22 cellular contexts compared by ENCODE assay signal in the genomic region with DNA sequence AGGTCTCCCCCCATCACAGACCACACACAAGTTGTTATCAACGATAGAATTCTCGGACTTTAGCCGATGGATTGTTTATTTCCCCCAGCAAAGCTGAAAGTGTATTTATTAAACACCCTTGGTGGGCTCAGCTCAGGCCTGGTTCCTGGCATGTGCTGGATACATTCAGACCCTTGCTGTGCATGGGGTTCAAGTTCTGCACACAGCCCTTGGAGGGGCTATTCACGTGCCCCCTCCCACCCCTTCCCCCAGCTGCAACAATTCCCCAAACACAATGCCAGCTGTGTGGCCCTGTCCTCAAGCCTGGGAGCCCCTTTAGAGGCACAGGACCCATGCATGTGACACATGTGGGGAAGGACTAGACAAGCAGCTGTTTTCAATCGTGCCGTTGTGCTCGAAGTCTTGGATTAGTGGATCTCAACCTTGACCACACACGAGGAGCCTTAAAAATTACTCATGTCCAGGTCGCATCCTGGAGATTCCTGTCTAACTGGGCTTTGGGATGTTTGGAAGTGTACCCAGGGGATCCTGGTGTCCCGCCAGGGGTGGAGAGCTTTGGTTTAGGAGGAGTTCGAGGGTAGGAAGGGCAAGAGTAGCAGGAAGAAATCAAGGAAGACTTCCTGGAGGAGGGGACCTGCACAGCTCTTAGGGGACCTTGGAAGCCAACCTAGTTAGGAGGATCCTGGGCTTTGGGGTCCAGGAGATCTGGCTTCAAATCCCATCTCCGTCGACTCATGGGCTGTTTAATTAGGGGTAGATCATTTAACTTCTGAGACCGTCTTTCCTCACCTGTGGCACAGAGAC.
DNase-seq lines count a peak whose midpoint lies in the region; ATAC-seq, FAIRE-seq and TF ChIP-seq lines count a peak whose summit lies in the region.
"Had no signal": no experiment of that assay in that cellular context is flagged by ENCODE, and none has a peak within 500 bp of the region (broad histone marks: within the 10 kb centered on the region; RNA-seq: fewer than 3 reads in every experiment).

No MANE protein-coding gene starts in this region.

- H3K9me3 ChIP-seq in A549: no peaks in the 10 kb centered on the region
- H3K9me3 ChIP-seq in SJSA1 (replicated peaks): no peaks in the 10 kb centered on the region
- H3K9me3 ChIP-seq in endothelial cell of umbilical vein (replicated peaks; ENCODE audit: control insufficient read depth, insufficient read depth, low read length): no peaks in the 10 kb centered on the region
- no peaks in the 10 kb centered on the region for H3K9me3 ChIP-seq in stomach
- H3K9me3 ChIP-seq in effector memory CD4-positive, alpha-beta T cell (ENCODE audit: control insufficient read depth, low read length): no peaks in the 10 kb centered on the region
- H3K9me3 ChIP-seq: BE2C had no signal

- no peaks in the 10 kb centered on the region for H3K4me1 Mint-ChIP-seq in chondrocyte (ENCODE audit: low read depth)

- 93% methylated on average over 14 of the region's 14 CpGs for WGBS in A549 (ENCODE audit: missing lambda C conversion rate)
- 79 to 85% (median 84%) methylated on average over 14 of the region's 14 CpGs for WGBS in stomach, 5 donors

- H3K4me1 ChIP-seq in A549 (peaks cover 4% of the 10 kb centered on the region; the same call in 1 of the 3 replicates), SJSA1 (replicated peaks) (peaks cover 44% of the 10 kb centered on the region), endothelial cell of umbilical vein (ENCODE audit: control insufficient read depth, extremely low read depth, insufficient read depth, low read length) (peaks cover 10% of the 10 kb centered on the region), stomach (peaks cover 5 to 57% (median 22%) of the 10 kb centered on the region in 4 donors)
- H3K4me1 ChIP-seq in effector memory CD4-positive, alpha-beta T cell (ENCODE audit: control insufficient read depth, insufficient read depth, low read length, poor library complexity, severe bottlenecking): no peaks in the 10 kb centered on the region
- H3K4me1 ChIP-seq: BE2C had no signal

- H3K27ac Mint-ChIP-seq in chondrocyte (ENCODE audit: unreplicated experiment): no peak overlapping the region
- H3K27ac Mint-ChIP-seq: CD4-positive, alpha-beta T cell had no signal

- intact Hi-C loops in endothelial cell of umbilical vein (cut with micrococcal nuclease): no loop called here
- intact Hi-C loops in stomach (cut with DNase I; ENCODE audit: low total_unique reads): no loop called here

- no peaks in the 10 kb centered on the region for H3K27me3 Mint-ChIP-seq in chondrocyte (ENCODE audit: low read depth)
- H3K27me3 Mint-ChIP-seq: CD4-positive, alpha-beta T cell had no signal

- no peak for ATAC-seq in A549
- ATAC-seq: GM12878 had no signal

- H3K9me1 ChIP-seq in endothelial cell of umbilical vein (replicated peaks; ENCODE audit: control insufficient read depth, extremely low read depth, insufficient read depth, low read length): no peaks in the 10 kb centered on the region

- H2AFZ ChIP-seq in endothelial cell of umbilical vein (ENCODE audit: low read depth, low read length): no peak overlapping the region

- POLR2A ChIA-PET in A549 (lab: Yijun Ruan, JAX) (no interaction called here), endothelial cell of umbilical vein (lab: Charles Lee) (no interaction called here)

- TF ChIP-seq RAD21 in A549 (conservative IDR thresholded peaks at IDR 0.05 in 1 of 2, IDR thresholded peaks at IDR 0.05 in 1 of 2): no peak

- TF ChIP-seq POLR2A in A549 (IDR thresholded peaks at IDR 0.05; ENCODE audit: low read length): no peak
- no peak for TF ChIP-seq POLR2A in endothelial cell of umbilical vein (IDR thresholded peaks at IDR 0.05; ENCODE audit: low read depth, low read length)
- TF ChIP-seq POLR2A in stomach (IDR thresholded peaks at IDR 0.05): no peak

- peak overlapping the region in 1 of 2 experiments; percentile 12; a peak in 1 of 6 replicates for H3K27ac ChIP-seq in A549
- H3K27ac ChIP-seq in SJSA1: peak overlapping the region; percentile 84
- no peak overlapping the region for H3K27ac ChIP-seq in endothelial cell of umbilical vein (ENCODE audit: insufficient read depth, low read depth, low read length)
- peak overlapping the region in 4 of 5 donors; percentile 5 to 64 (median 32) for H3K27ac ChIP-seq in stomach
- H3K27ac ChIP-seq in effector memory CD4-positive, alpha-beta T cell (ENCODE audit: insufficient read depth, low read length, poor library complexity, severe bottlenecking): no peak overlapping the region

- FAIRE-seq in A549 (lab: Jason Lieb, UNC) (no peak), endothelial cell of umbilical vein (lab: Jason Lieb, UNC) (peak; percentile 33)
- FAIRE-seq: GM12878 had no signal

- H3K4me2 ChIP-seq in A549 (no peak overlapping the region), endothelial cell of umbilical vein (ENCODE audit: insufficient read depth, low read length) (no peak overlapping the region)

- H3K9ac ChIP-seq in endothelial cell of umbilical vein (replicated peaks; ENCODE audit: extremely low read depth, insufficient read depth, low read length): no peak overlapping the region

- BruUV-seq in endothelial cell of umbilical vein (replicated peaks; lab: Mats Ljungman, UMichigan): no TSS peak

- CTCF ChIA-PET in A549 (lab: Yijun Ruan, JAX): interaction anchor here (0.7 to 1.2 kb wide), 3 partner anchors 20 to 274 kb away, joined by 3 to 4 read pairs (median 3); no protein-coding TSS in a partner anchor
- CTCF ChIA-PET in endothelial cell of umbilical vein (lab: Charles Lee): interaction anchor here (2.1 kb wide), 1 partner anchor 21 kb away, joined by 7 read pairs; no protein-coding TSS in a partner anchor

- no peak overlapping the region for H3K4me3 Mint-ChIP-seq in chondrocyte (ENCODE audit: unreplicated experiment)
- H3K4me3 Mint-ChIP-seq: CD4-positive, alpha-beta T cell had no signal

- DNase-seq in A549 (ENCODE audit: low read depth in 1 of 2, low spot score in 1 of 2) (no peak), SJSA1 (ENCODE audit: low read depth in 1 of 2, low spot score in 2 of 2) (peak; percentile 93 to 94), endothelial cell of umbilical vein (ENCODE audit: low read depth, low spot score) (no peak), stomach (no peak), chondrocyte (ENCODE audit: low spot score) (no peak), cerebellar nuclear complex (lab: John Stamatoyannopoulos, UW) (no peak), Kasumi-1 (lab: John Stamatoyannopoulos, UW) (no peak)
- no peak for DNase-seq in effector memory CD4-positive, alpha-beta T cell
- DNase-seq: BE2C; Calu3; CD4-positive, alpha-beta T cell; DMS53; EL; HCEC 1CT; KBM-7; NCI-H1694 treated with DMSO at 0.1 percent for 48 hours; NCI-H2227 treated with DMSO at 0.1 percent for 48 hours; NCI-H510A treated with DMSO at 0.1 percent for 48 hours; NCI-H774; RPMI8226; SIG-M5 had no signal

- H3K36me3 Mint-ChIP-seq in chondrocyte (ENCODE audit: low read depth): peaks cover 19% of the 10 kb centered on the region

- H3K27me3 ChIP-seq in SJSA1 (replicated peaks) (no peaks in the 10 kb centered on the region), endothelial cell of umbilical vein (ENCODE audit: control insufficient read depth in 2 of 2, insufficient read depth in 2 of 2, low read length in 2 of 2) (no peaks in the 10 kb centered on the region), stomach (no peaks in the 10 kb centered on the region)
- no peaks in the 10 kb centered on the region for H3K27me3 ChIP-seq in effector memory CD4-positive, alpha-beta T cell (replicated peaks; ENCODE audit: control insufficient read depth, insufficient read depth, low read length, poor library complexity, severe bottlenecking)
- H3K27me3 ChIP-seq: BE2C had no signal

- TF ChIP-seq EP300 in A549 (IDR thresholded peaks at IDR 0.05): no peak
- no peak for TF ChIP-seq EP300 in stomach (IDR thresholded peaks at IDR 0.05)

- TF ChIP-seq CTCF in A549 (IDR thresholded peaks at IDR 0.05) (no peak), endothelial cell of umbilical vein (IDR thresholded peaks at IDR 0.05; ENCODE audit: extremely low read depth in 1 of 2, insufficient read depth in 1 of 2, low read depth in 1 of 2, low read length in 2 of 2) (no peak), stomach (IDR thresholded peaks at IDR 0.05) (no peak), chondrocyte (IDR thresholded peaks at IDR 0.05) (no peak)

- no peaks in the 10 kb centered on the region for H4K20me1 ChIP-seq in endothelial cell of umbilical vein (replicated peaks; ENCODE audit: control insufficient read depth, extremely low read depth, insufficient read depth, low read length)

- H3K36me3 ChIP-seq in SJSA1 (peaks cover 29% of the 10 kb centered on the region), endothelial cell of umbilical vein (ENCODE audit: control insufficient read depth in 2 of 2, extremely low read depth in 1 of 2, insufficient read depth in 2 of 2, low read length in 2 of 2) (peaks cover 0 to 51% of the 10 kb centered on the region in 2 experiments), stomach (peaks cover 29 to 99% (median 95%) of the 10 kb centered on the region in 4 donors)
- peaks cover 29% of the 10 kb centered on the region for H3K36me3 ChIP-seq in effector memory CD4-positive, alpha-beta T cell (ENCODE audit: control insufficient read depth, insufficient read depth, low read length)
- H3K36me3 ChIP-seq: BE2C had no signal

- H3K4me3 ChIP-seq in A549 (no peak overlapping the region), SJSA1 (no peak overlapping the region), endothelial cell of umbilical vein (replicated peaks in 1 of 3; ENCODE audit: insufficient read depth in 1 of 3, low read depth in 1 of 3, low read length in 3 of 3) (no peak overlapping the region), stomach (no peak overlapping the region)
- H3K4me3 ChIP-seq in effector memory CD4-positive, alpha-beta T cell (ENCODE audit: insufficient read depth, low read depth, low read length, poor library complexity, severe bottlenecking): no peak overlapping the region
- H3K4me3 ChIP-seq: GM12878 had no signal

- no peaks in the 10 kb centered on the region for H3K9me3 Mint-ChIP-seq in chondrocyte (ENCODE audit: low read depth)
- H3K9me3 Mint-ChIP-seq: CD4-positive, alpha-beta T cell had no signal

- H3K79me2 ChIP-seq in endothelial cell of umbilical vein (ENCODE audit: control insufficient read depth, insufficient read depth, low read length): no peaks in the 10 kb centered on the region

- dilution Hi-C loops in endothelial cell of umbilical vein (cut with MboI; ENCODE audit: extremely low pct_ligation_motif_present, low sequenced_read_pairs): no loop called here

TF ChIP-seq in A549, 52 proteins besides CTCF, POLR2A, EP300 and RAD21 (continues in another document):
- TF ChIP-seq HOXB13 (CRISPR knock-in tag; IDR thresholded peaks at IDR 0.05; ENCODE audit: low read depth) (no peak), JUN (IDR thresholded peaks at IDR 0.05) (0 out of 5 replicates have a peak, but pooled peaks of 1 of the 2 experiments have one; percentile 3), FOSL2 (IDR thresholded peaks at IDR 0.05) (no peak), FOSL2 (CRISPR knock-in tag; IDR thresholded peaks at IDR 0.05) (no peak)

TF ChIP-seq in endothelial cell of umbilical vein, 7 proteins besides CTCF, POLR2A, EP300 and RAD21 (continues in another document):
- no peak for TF ChIP-seq POLR2AphosphoS5 (IDR thresholded peaks at IDR 0.05; ENCODE audit: insufficient read depth, low read depth, low read length)
- no peak for TF ChIP-seq EZH2 (IDR thresholded peaks at IDR 0.05; ENCODE audit: borderline replicate concordance, low read depth, low read length, severe bottlenecking)
- TF ChIP-seq JUN (IDR thresholded peaks at IDR 0.05; ENCODE audit: borderline replicate concordance, insufficient read depth, insufficient read length, low read depth): no peak

Comparison
In these comparisons a context has a peak if more than half of its experiments do, and no peak if none do; other contexts are left out.
1. DNase-seq: peak in SJSA1 (2 of 2); none in A549 (0 of 2), endothelial cell of umbilical vein (single experiment), stomach (single experiment), effector memory CD4-positive, alpha-beta T cell (0 of 3), chondrocyte (single experiment), cerebellar nuclear complex (0 of 2) and Kasumi-1 (0 of 2).
2. H3K27ac ChIP-seq: peak in SJSA1 (single experiment) and stomach (4 of 5); none in endothelial cell of umbilical vein (single experiment) and effector memory CD4-positive, alpha-beta T cell (single experiment).